In the genomic region with DNA sequence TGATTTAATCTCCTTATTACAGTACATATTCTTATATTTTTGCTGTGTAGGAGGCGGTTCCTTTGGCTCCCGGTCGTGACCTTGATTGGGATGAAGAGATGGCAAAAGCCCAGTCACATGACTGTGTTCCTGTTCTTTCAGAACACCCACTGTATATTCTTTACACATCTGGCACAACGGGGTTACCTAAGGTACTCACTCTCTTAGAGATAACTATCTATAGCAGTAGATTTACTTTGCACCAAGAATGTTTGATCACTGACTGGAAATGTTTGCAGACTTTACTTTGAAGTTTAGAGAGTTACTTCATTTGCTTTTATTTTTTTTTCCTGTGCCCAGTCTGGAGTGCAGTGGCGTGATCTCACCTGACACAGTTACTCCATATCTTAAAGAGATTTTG, we compare ENCODE assay signal across 20 cellular contexts.
A peak's percentile ranks its signal among the peaks of the same experiment; 100 is the strongest.
DNase-seq lines count a peak whose midpoint lies in the region; ATAC-seq and TF ChIP-seq lines count a peak whose summit lies in the region.
"Had no signal": no experiment of that assay in that cellular context is flagged by ENCODE, and none has a peak within 500 bp of the region (broad histone marks: within the 10 kb centered on the region; RNA-seq: fewer than 3 reads in every experiment).

No MANE protein-coding gene starts in this region.

- H3K9ac ChIP-seq in mammary epithelial cell (ENCODE audit: insufficient read depth, low read length), result no peak overlapping the region
- H3K9ac ChIP-seq: GM23248 had no signal

- no peaks in the 10 kb centered on the region for H3K79me2 ChIP-seq in mammary epithelial cell (ENCODE audit: insufficient read depth, low read length)

- BruUV-seq in mammary epithelial cell (replicated peaks; lab: Mats Ljungman, UMichigan), result no TSS peak

- ATAC-seq in lower lobe of right lung (peak; percentile 70 to 94), HG03469 (IDR thresholded peaks at IDR 0.05; ENCODE audit: unreplicated experiment) (no peak)
- ATAC-seq: HCT116, Panc1 had no signal

- DNase-seq in mammary epithelial cell, result no peak
- DNase-seq in breast epithelium (ENCODE audit: low spot score in 2 of 2), result no peak
- DNase-seq in fibroblast of villous mesenchyme (ENCODE audit: low read depth), result peak; percentile 2
- DNase-seq in lower lobe of right lung, result no peak
- no peak for DNase-seq in G401 (ENCODE audit: low spot score)
- no peak for DNase-seq in coronary artery (ENCODE audit: low spot score)
- no peak for DNase-seq in stimulated activated CD4-positive, alpha-beta T cell treated with anti-CD3 and anti-CD28 coated beads, Interleukin-2, amount 100 ng/mL, for 48 hours
- DNase-seq: DND-41, GF-D8, GM23248, KBM-7, NCI-H1092, NCI-H1694, NCI-H446, NCI-H82, SHP77 had no signal

- H3K9me3 ChIP-seq in mammary epithelial cell (replicated peaks; ENCODE audit: insufficient read depth, low read length), result no peaks in the 10 kb centered on the region
- no peaks in the 10 kb centered on the region for H3K9me3 ChIP-seq in breast epithelium
- H3K9me3 ChIP-seq in lower lobe of right lung, result no peaks in the 10 kb centered on the region

- H3K4me3 ChIP-seq in mammary epithelial cell (replicated peaks in 1 of 3; ENCODE audit: insufficient read depth in 1 of 3, low read depth in 2 of 3, low read length in 3 of 3), result no peak overlapping the region
- H3K4me3 ChIP-seq in breast epithelium, result no peak overlapping the region
- H3K4me3 ChIP-seq in fibroblast of villous mesenchyme (ENCODE audit: low read depth, low read length), result no peak overlapping the region
- H3K4me3 ChIP-seq in lower lobe of right lung, result no peak overlapping the region
- H3K4me3 ChIP-seq in coronary artery, result no peak overlapping the region
- H3K4me3 ChIP-seq: GM23248 had no signal

- TF ChIP-seq POLR2A in breast epithelium (IDR thresholded peaks at IDR 0.05), result no peak

- in situ Hi-C loops in mammary epithelial cell (cut with MboI; ENCODE audit: low sequenced_read_pairs in 2 of 2), result no loop called here
- in situ Hi-C loops in G401 (cut with HindIII; ENCODE audit: low sequenced_read_pairs), result no loop called here

- dilution Hi-C loops in mammary epithelial cell (cut with HindIII; ENCODE audit: low sequenced_read_pairs), result no loop called here

- H3K4me2 ChIP-seq in mammary epithelial cell (ENCODE audit: insufficient read depth, low read depth, low read length), result no peak overlapping the region

- intact Hi-C loops in mammary epithelial cell (cut with micrococcal nuclease), result no loop called here
- intact Hi-C loops in breast epithelium (cut with DNase I; ENCODE audit: low total_unique reads), result no loop called here
- intact Hi-C loops in lower lobe of right lung (cut with DNase I), result no loop called here

- CTCF ChIA-PET in mammary epithelial cell (lab: Charles Lee; ENCODE audit: low non-redundant PET), result no interaction called here

- no peaks in the 10 kb centered on the region for H3K36me3 ChIP-seq in mammary epithelial cell (ENCODE audit: insufficient read depth, low read length)
- no peaks in the 10 kb centered on the region for H3K36me3 ChIP-seq in breast epithelium
- no peaks in the 10 kb centered on the region for H3K36me3 ChIP-seq in lower lobe of right lung

- H3K27ac ChIP-seq in mammary epithelial cell (ENCODE audit: insufficient read depth, low read depth, low read length) (no peak overlapping the region), breast epithelium (no peak overlapping the region), lower lobe of right lung (no peak overlapping the region), coronary artery (no peak overlapping the region)
- H3K27ac ChIP-seq: C4-2B, GM23248 had no signal

- TF ChIP-seq CTCF in mammary epithelial cell (conservative IDR thresholded peaks at IDR 0.05 in 1 of 2, IDR thresholded peaks at IDR 0.05 in 1 of 2; ENCODE audit: extremely low read depth in 1 of 2, insufficient read depth in 1 of 2, low read depth in 1 of 2, low read length in 2 of 2) (no peak), breast epithelium (IDR thresholded peaks at IDR 0.05) (no peak), fibroblast of villous mesenchyme (IDR thresholded peaks at IDR 0.05; ENCODE audit: insufficient read depth, low read depth, low read length) (no peak), lower lobe of right lung (IDR thresholded peaks at IDR 0.05) (no peak), coronary artery (IDR thresholded peaks at IDR 0.05) (no peak)

- H3K27me3 ChIP-seq in mammary epithelial cell (ENCODE audit: insufficient read depth, low read length) (no peaks in the 10 kb centered on the region), breast epithelium (no peaks in the 10 kb centered on the region), lower lobe of right lung (ENCODE audit: low read depth) (no peaks in the 10 kb centered on the region)

- H2AFZ ChIP-seq in mammary epithelial cell (ENCODE audit: low read depth, low read length), result peak overlapping the region; percentile 20
- H2AFZ ChIP-seq: GM23248 had no signal

- WGBS in mammary epithelial cell (ENCODE audit: low coverage, missing lambda C conversion rate), result 66% methylated on average over 5 of the region's 5 CpGs

- H3K4me1 ChIP-seq in mammary epithelial cell (ENCODE audit: insufficient read depth, low read length) (no peaks in the 10 kb centered on the region), breast epithelium (no peaks in the 10 kb centered on the region), lower lobe of right lung (no peaks in the 10 kb centered on the region)

- no peaks in the 10 kb centered on the region for H4K20me1 ChIP-seq in mammary epithelial cell (ENCODE audit: insufficient read depth, low read length)
